Comparison of ENCODE assay signal across 23 cellular contexts in the genomic region with DNA sequence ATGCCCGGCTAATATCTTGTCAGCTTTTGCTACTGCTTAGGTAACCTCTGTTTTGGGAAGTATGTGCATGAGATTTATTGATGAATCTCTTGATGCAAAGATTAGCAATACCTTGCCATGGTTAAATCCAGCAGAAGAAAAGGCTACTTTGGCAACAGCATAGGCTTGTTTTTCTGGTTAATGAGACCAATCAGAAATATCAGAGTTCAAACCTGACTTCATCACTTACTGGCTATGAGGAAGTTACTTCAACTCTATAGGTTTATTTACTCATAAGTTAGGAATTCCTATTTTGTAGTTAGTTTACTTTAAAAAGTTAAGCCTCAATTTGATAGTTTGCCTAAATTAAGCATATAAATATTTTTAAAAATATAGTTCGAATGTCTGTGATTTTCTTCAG.
DNase-seq lines count a peak whose midpoint lies in the region; ATAC-seq and TF ChIP-seq lines count a peak whose summit lies in the region.
"Had no signal": no experiment of that assay in that cellular context is flagged by ENCODE, and none has a peak within 500 bp of the region (broad histone marks: within the 10 kb centered on the region; RNA-seq: fewer than 3 reads in every experiment).

No MANE protein-coding gene starts in this region.

- H3K79me2 ChIP-seq in ACC112 (ENCODE audit: control insufficient read depth, insufficient read depth, low read length, unreplicated experiment) (peaks cover 55% of the 10 kb centered on the region), mammary epithelial cell (ENCODE audit: insufficient read depth, low read length) (peaks cover 85% of the 10 kb centered on the region)

- 57% methylated on average over 2 of the region's 2 CpGs for WGBS in mammary epithelial cell (ENCODE audit: low coverage, missing lambda C conversion rate)
- 90 to 100% methylated on average over 1 of the region's 2 CpGs for WGBS in mesodermal cell (ENCODE audit: insufficient coverage in 2 of 2), 2 experiments

- H3K4me2 ChIP-seq in mammary epithelial cell (ENCODE audit: insufficient read depth, low read depth, low read length) = peak overlapping the region; percentile 58

- TF ChIP-seq CTCF in mammary epithelial cell (conservative IDR thresholded peaks at IDR 0.05 in 1 of 2, IDR thresholded peaks at IDR 0.05 in 1 of 2; ENCODE audit: extremely low read depth in 1 of 2, insufficient read depth in 1 of 2, low read depth in 1 of 2, low read length in 2 of 2) = no peak

- intact Hi-C loops in mammary epithelial cell (cut with micrococcal nuclease) = loop anchor here (5.0 kb wide), 1 partner anchor 38 kb away; no protein-coding TSS in a partner anchor

- H3K4me1 ChIP-seq in ACC112 (ENCODE audit: control insufficient read depth, insufficient read depth, low read length, unreplicated experiment) (peaks cover 45% of the 10 kb centered on the region), mammary epithelial cell (ENCODE audit: insufficient read depth, low read length) (peaks cover 55% of the 10 kb centered on the region), mesodermal cell (ENCODE audit: control insufficient read depth, insufficient read depth, low read length, poor library complexity, severe bottlenecking) (peaks cover 32% of the 10 kb centered on the region)

- in situ Hi-C loops in mammary epithelial cell (cut with MboI; ENCODE audit: low sequenced_read_pairs in 2 of 2) = no loop called here

- no peaks in the 10 kb centered on the region for H4K20me1 ChIP-seq in mammary epithelial cell (ENCODE audit: insufficient read depth, low read length)

- no peaks in the 10 kb centered on the region for H3K27me3 ChIP-seq in ACC112 (ENCODE audit: insufficient read depth, low read length)
- no peaks in the 10 kb centered on the region for H3K27me3 ChIP-seq in mammary epithelial cell (ENCODE audit: insufficient read depth, low read length)
- H3K27me3 ChIP-seq: neutrophil, testis had no signal

- CTCF ChIA-PET in mammary epithelial cell (lab: Charles Lee; ENCODE audit: low non-redundant PET) = no interaction called here

- peak overlapping the region; percentile 19 for H3K9ac ChIP-seq in mammary epithelial cell (ENCODE audit: insufficient read depth, low read length)

- H3K36me3 ChIP-seq in ACC112 (ENCODE audit: insufficient read depth, low read length) (peaks cover 13% of the 10 kb centered on the region), mammary epithelial cell (ENCODE audit: insufficient read depth, low read length) (no peaks in the 10 kb centered on the region), mesodermal cell (ENCODE audit: control insufficient read depth, insufficient read depth, low read length) (peaks cover 10% of the 10 kb centered on the region)
- H3K36me3 ChIP-seq: neutrophil, WERI-Rb-1 had no signal

- DNase-seq in HT-29 (ENCODE audit: low spot score) (peak; percentile 16), mammary epithelial cell (peak; percentile 29), mucosa of gallbladder (ENCODE audit: low spot score) (no peak), NOMO-1 (lab: John Stamatoyannopoulos, UW; ENCODE audit: unreplicated experiment in 2 of 2) (no peak)
- DNase-seq: activated CD4-positive, alpha-beta T cell treated with anti-CD3 and anti-CD28 coated beads, Interleukin-2, amount 50 U/mL, for 48 hours; activated naive CD4-positive, alpha-beta T cell treated with anti-CD3 and anti-CD28 coated beads, Interleukin-2, amount 10 ng/mL, durations not matched to agents 7 days and 5 days; activated T-cell treated with anti-CD3 and anti-CD28 coated beads, Interleukin-2, amount 50 U/mL, for 24 hours; anterior cingulate cortex; CD8-positive, alpha-beta T cell; NCI-H1417 treated with DMSO at 0.1 percent for 48 hours; NCI-H2171; NCI-H69; SIG-M5; T-helper 2 cell; testis; WERI-Rb-1 had no signal

- H2AFZ ChIP-seq in ACC112 (ENCODE audit: low read length, unreplicated experiment) (no peak overlapping the region), mammary epithelial cell (ENCODE audit: low read depth, low read length) (no peak overlapping the region)

- dilution Hi-C loops in mammary epithelial cell (cut with HindIII; ENCODE audit: low sequenced_read_pairs) = no loop called here

- ATAC-seq in GM18502 (IDR thresholded peaks at IDR 0.05; ENCODE audit: poor library complexity, unreplicated experiment) (no peak), GM21526 (IDR thresholded peaks at IDR 0.05; ENCODE audit: low FRiP score, unreplicated experiment) (no peak)
- ATAC-seq: CD8-positive, alpha-beta T cell; left lobe of liver; stimulated activated effector memory CD8-positive, alpha-beta T cell treated with anti-CD3 and anti-CD28 coated beads, Interleukin-12 subunit alpha, Interleukin-12 subunit beta, amount 100 ng/mL, for 72 hours had no signal

- BruUV-seq in mammary epithelial cell (replicated peaks; lab: Mats Ljungman, UMichigan) = no TSS peak

- peak overlapping the region; percentile 89 for H3K27ac ChIP-seq in ACC112 (ENCODE audit: low read depth, low read length)
- H3K27ac ChIP-seq in mammary epithelial cell (ENCODE audit: insufficient read depth, low read depth, low read length) = peak overlapping the region; percentile 79
- H3K27ac ChIP-seq in mesodermal cell (ENCODE audit: low read depth, low read length, severe bottlenecking) = peak overlapping the region; percentile 23
- H3K27ac ChIP-seq: neutrophil, testis, WERI-Rb-1 had no signal

- H3K4me3 ChIP-seq in ACC112 (ENCODE audit: low read depth, low read length) (peak overlapping the region; percentile 63; the same call in 1 of the 2 replicates), mammary epithelial cell (replicated peaks in 1 of 3; ENCODE audit: insufficient read depth in 1 of 3, low read depth in 2 of 3, low read length in 3 of 3) (peak overlapping the region in 1 of 3 experiments; percentile 19), mesodermal cell (ENCODE audit: extremely low read depth, insufficient read depth, low read length, poor library complexity, severe bottlenecking) (no peak overlapping the region)
- H3K4me3 ChIP-seq: testis had no signal

- H3K9me3 ChIP-seq in mammary epithelial cell (replicated peaks; ENCODE audit: insufficient read depth, low read length) (no peaks in the 10 kb centered on the region), mesodermal cell (ENCODE audit: control insufficient read depth, low read length) (peaks cover 2% of the 10 kb centered on the region)
- H3K9me3 ChIP-seq: neutrophil, testis had no signal

Comparison
In these comparisons a context has a peak if more than half of its experiments do, and no peak if none do; other contexts are left out.
1. H3K27ac ChIP-seq: peak in every context shown above with its lines; median percentile 89 in ACC112; 79 in mammary epithelial cell; 23 in mesodermal cell.
2. DNase-seq: peak in HT-29 (single experiment) and mammary epithelial cell (single experiment); none in mucosa of gallbladder (single experiment) and NOMO-1 (0 of 2).